In genomic region chr3:89268059-89268458, GRCh38 we compare ENCODE assay signal across 16 cellular contexts.
DNase-seq lines count a peak whose midpoint lies in the region; ATAC-seq, FAIRE-seq and TF ChIP-seq lines count a peak whose summit lies in the region.
"Had no signal": no experiment of that assay in that cellular context is flagged by ENCODE, and none has a peak within 500 bp of the region (broad histone marks: within the 10 kb centered on the region; RNA-seq: fewer than 3 reads in every experiment).

No MANE protein-coding gene starts in this region.

- H3K4me1 ChIP-seq in HUES64 (ENCODE audit: insufficient read depth, low read length) (peaks cover 41% of the 10 kb centered on the region), SJCRH30 (peaks cover 23% of the 10 kb centered on the region), H1 (replicated peaks in 1 of 4; ENCODE audit: control insufficient read depth in 3 of 4, insufficient read depth in 4 of 4, low read length in 3 of 4) (peaks cover 0 to 12% (median 5%) of the 10 kb centered on the region in 4 experiments; a peak in 6 of 7 replicates), neuronal stem cell (ENCODE audit: control insufficient read depth in 2 of 2, insufficient read depth in 1 of 2, low read depth in 1 of 2, low read length in 2 of 2) (peaks cover 0 to 8% of the 10 kb centered on the region in 2 donors), upper lobe of left lung (no peaks in the 10 kb centered on the region)
- H3K4me1 ChIP-seq: BE2C had no signal

- H4K91ac ChIP-seq in H1 (replicated peaks; ENCODE audit: insufficient read length, low read length) (no peak overlapping the region), neuronal stem cell (ENCODE audit: low read depth, low read length, poor library complexity) (no peak overlapping the region)

- H3K9me3 ChIP-seq in HUES64 (ENCODE audit: insufficient read depth, low read depth, low read length) (no peaks in the 10 kb centered on the region), SJCRH30 (replicated peaks) (no peaks in the 10 kb centered on the region), H1 (ENCODE audit: insufficient read depth in 2 of 2, low read depth in 1 of 2, low read length in 1 of 2) (no peaks in the 10 kb centered on the region), neuronal stem cell (replicated peaks in 1 of 2; ENCODE audit: control insufficient read depth in 2 of 2, insufficient read depth in 1 of 2, low read depth in 1 of 2, low read length in 2 of 2) (no peaks in the 10 kb centered on the region), upper lobe of left lung (no peaks in the 10 kb centered on the region)
- H3K9me3 ChIP-seq: BE2C had no signal

- H3K14ac ChIP-seq in H1 (ENCODE audit: insufficient read length) (no peak overlapping the region), neuronal stem cell (ENCODE audit: low read length) (no peak overlapping the region)

- no peaks in the 10 kb centered on the region for H3K79me1 ChIP-seq in H1 (ENCODE audit: low read depth, low read length)
- no peaks in the 10 kb centered on the region for H3K79me1 ChIP-seq in neuronal stem cell (ENCODE audit: low read depth, low read length)

- no peak for TF ChIP-seq EP300 in H1 (IDR thresholded peaks at IDR 0.05; ENCODE audit: borderline replicate concordance in 1 of 2, low read depth in 2 of 2, low read length in 2 of 2)
- TF ChIP-seq EP300 in upper lobe of left lung (IDR thresholded peaks at IDR 0.05), result no peak

- TF ChIP-seq RAD21 in H1 (IDR thresholded peaks at IDR 0.05 in 1 of 2, conservative IDR thresholded peaks at IDR 0.05 in 1 of 2; ENCODE audit: low read depth in 2 of 2, low read length in 2 of 2), result no peak

- no peak overlapping the region for H3K56ac ChIP-seq in H1 (replicated peaks; ENCODE audit: insufficient read length, low read depth, low read length)

- H2BK20ac ChIP-seq in H1 (ENCODE audit: low read length), result no peak overlapping the region

- H3K23ac ChIP-seq in H1 (ENCODE audit: insufficient read length) (no peak overlapping the region), neuronal stem cell (ENCODE audit: low read depth, low read length, poor library complexity) (no peak overlapping the region)

- DNase-seq in SJCRH30 (peak; percentile 19 to 65), H1 (ENCODE audit: low read depth in 1 of 2, low spot score in 2 of 2) (no peak), neuronal stem cell (ENCODE audit: low spot score) (no peak), NCI-H1092 treated with DMSO at 0.1 percent for 48 hours (lab: John Stamatoyannopoulos, UW) (no peak), MV-4-11 (lab: John Stamatoyannopoulos, UW) (no peak), NCI-H1417 (lab: John Stamatoyannopoulos, UW) (no peak), upper lobe of left lung (no peak)
- DNase-seq: BE2C; CD4-positive, alpha-beta memory T cell; DMS53; GF-D8; H7; IMR-90 had no signal

- FAIRE-seq in H1 (lab: Jason Lieb, UNC), result no peak
- FAIRE-seq: A204.1 had no signal

- H3K18ac ChIP-seq in H1 (ENCODE audit: extremely low read depth, low read length), result no peak overlapping the region
- H3K18ac ChIP-seq in neuronal stem cell (ENCODE audit: low read length), result no peak overlapping the region

- POLR2A ChIA-PET in H1 (lab: Charles Lee; ENCODE audit: partially characterized antibody), result no interaction called here

- no peak for ATAC-seq in upper lobe of left lung (ENCODE audit: low FRiP score in 2 of 2)

- H2BK120ac ChIP-seq in H1 (replicated peaks; ENCODE audit: low read depth, low read length), result no peak overlapping the region
- no peak overlapping the region for H2BK120ac ChIP-seq in neuronal stem cell (ENCODE audit: low read depth, low read length)

- no peak overlapping the region for H4K5ac ChIP-seq in H1 (ENCODE audit: insufficient read length, low read depth, low read length)

- H3K36me3 ChIP-seq in HUES64 (ENCODE audit: insufficient read depth, low read length) (no peaks in the 10 kb centered on the region), SJCRH30 (no peaks in the 10 kb centered on the region), H1 (ENCODE audit: control insufficient read depth in 2 of 4, insufficient read depth in 4 of 4, low read length in 3 of 4) (no peaks in the 10 kb centered on the region; a peak in 1 of 8 replicates), neuronal stem cell (replicated peaks in 1 of 2; ENCODE audit: control insufficient read depth in 2 of 2, insufficient read depth in 2 of 2, low read length in 2 of 2) (no peaks in the 10 kb centered on the region), upper lobe of left lung (no peaks in the 10 kb centered on the region)
- H3K36me3 ChIP-seq: BE2C had no signal

- no peak overlapping the region for H4K8ac ChIP-seq in H1 (ENCODE audit: extremely low read depth, insufficient read depth, low read length)
- no peak overlapping the region for H4K8ac ChIP-seq in neuronal stem cell (ENCODE audit: low read depth, low read length)

- H2AFZ ChIP-seq in H1 (ENCODE audit: low read length) (0 out of 2 replicates have a peak overlapping the region, but pooled peaks have one; percentile 77), neuronal stem cell (ENCODE audit: low read length) (peak overlapping the region; percentile 54)

- H2BK15ac ChIP-seq in H1 (ENCODE audit: low read length) (no peak overlapping the region), neuronal stem cell (ENCODE audit: low read length) (no peak overlapping the region)

- H3K4me3 ChIP-seq in HUES64 (ENCODE audit: low read length) (no peak overlapping the region), SJCRH30 (no peak overlapping the region), H1 (ENCODE audit: extremely low read depth in 1 of 4, insufficient read depth in 2 of 4, low read depth in 3 of 4, low read length in 4 of 4) (no peak overlapping the region), neuronal stem cell (ENCODE audit: low read length in 2 of 2) (no peak overlapping the region), upper lobe of left lung (no peak overlapping the region)

- no peak for TF ChIP-seq CTCF in H1 (IDR thresholded peaks at IDR 0.05; ENCODE audit: control extremely low read depth in 1 of 3, insufficient read depth in 1 of 3, low read depth in 1 of 3, low read length in 3 of 3)
- no peak for TF ChIP-seq CTCF in upper lobe of left lung (IDR thresholded peaks at IDR 0.05)

- TF ChIP-seq POLR2A in H1 (IDR thresholded peaks at IDR 0.05; ENCODE audit: control extremely low read depth in 1 of 2, low read depth in 2 of 2, low read length in 2 of 2) (no peak), upper lobe of left lung (IDR thresholded peaks at IDR 0.05) (no peak)

- H3K4ac ChIP-seq in H1 (replicated peaks; ENCODE audit: insufficient read length, low read depth, low read length) (no peak overlapping the region), neuronal stem cell (ENCODE audit: low read length) (no peak overlapping the region)

- no peak overlapping the region for H2AK5ac ChIP-seq in H1 (ENCODE audit: low read depth, low read length)
- H2AK5ac ChIP-seq in neuronal stem cell (ENCODE audit: low read depth, low read length), result no peak overlapping the region

- H4K20me1 ChIP-seq in H1 (replicated peaks in 1 of 2; ENCODE audit: control insufficient read depth in 1 of 2, insufficient read depth in 2 of 2, low read length in 2 of 2), result no peaks in the 10 kb centered on the region

- H2BK12ac ChIP-seq in H1 (ENCODE audit: low read depth, low read length) (no peak overlapping the region), neuronal stem cell (ENCODE audit: low read length) (no peak overlapping the region)

- 0 out of 2 replicates have a peak overlapping the region, but pooled peaks have one; percentile 37 for H3K27ac ChIP-seq in HUES64 (ENCODE audit: low read depth, low read length)
- no peak overlapping the region for H3K27ac ChIP-seq in SJCRH30
- no peak overlapping the region for H3K27ac ChIP-seq in H1 (ENCODE audit: low read depth, low read length)
- no peak overlapping the region for H3K27ac ChIP-seq in neuronal stem cell (replicated peaks; ENCODE audit: low read length)
- H3K27ac ChIP-seq in upper lobe of left lung, result no peak overlapping the region
- H3K27ac ChIP-seq: C4-2B had no signal

- H3K9ac ChIP-seq in HUES64 (ENCODE audit: low read depth, low read length) (no peak overlapping the region), H1 (replicated peaks in 1 of 4; ENCODE audit: extremely low read depth in 1 of 4, low read depth in 3 of 4, low read length in 3 of 4) (no peak overlapping the region), neuronal stem cell (ENCODE audit: low read depth, low read length, poor library complexity) (no peak overlapping the region)

- H3K79me2 ChIP-seq in H1 (ENCODE audit: control insufficient read depth in 1 of 2, insufficient read depth in 2 of 2, low read length in 2 of 2), result no peaks in the 10 kb centered on the region

- 93% methylated on average over 1 of the region's 1 CpG for WGBS in HUES64
- 78% methylated on average over 1 of the region's 1 CpG; no CpG with 5 or more reads in 1 of the 2 experiments for WGBS in H1 (ENCODE audit: extremely low coverage in 1 of 2, insufficient coverage in 1 of 2, insufficient read length in 1 of 2, insufficient replicate concordance in 2 of 2, low coverage in 1 of 2, low lambda C conversion rate in 2 of 2, missing lambda C conversion rate in 1 of 2), 2 experiments
- WGBS in neuronal stem cell (ENCODE audit: extremely low coverage in 2 of 2, insufficient read length in 2 of 2, insufficient replicate concordance in 1 of 2), 2 donors, result no CpG with 5 or more reads among the region's 1 CpG
- 72 to 90% methylated on average over 1 of the region's 1 CpG for WGBS in upper lobe of left lung, 2 donors

- H3K27me3 ChIP-seq in HUES64 (ENCODE audit: insufficient read depth, low read length) (no peaks in the 10 kb centered on the region), SJCRH30 (no peaks in the 10 kb centered on the region), H1 (replicated peaks in 1 of 4; ENCODE audit: control insufficient read depth in 3 of 4, extremely low read depth in 1 of 4, insufficient read depth in 3 of 4, low read length in 3 of 4) (no peaks in the 10 kb centered on the region), neuronal stem cell (ENCODE audit: control insufficient read depth in 3 of 3, insufficient read depth in 3 of 3, low read depth in 1 of 3, low read length in 3 of 3) (no peaks in the 10 kb centered on the region), upper lobe of left lung (no peaks in the 10 kb centered on the region)
- H3K27me3 ChIP-seq: BE2C had no signal

- H3K4me2 ChIP-seq in H1 (ENCODE audit: insufficient read depth in 1 of 2, low read depth in 2 of 2, low read length in 2 of 2) (peak overlapping the region in 1 of 2 experiments; percentile 19; a peak in 1 of 4 replicates), neuronal stem cell (ENCODE audit: insufficient read depth, low read length, poor library complexity, severe bottlenecking) (no peak overlapping the region)

- H3K23me2 ChIP-seq in H1 (ENCODE audit: low read depth, low read length), result no peaks in the 10 kb centered on the region

- CTCF ChIA-PET in H1 (lab: Charles Lee; ENCODE audit: partially characterized antibody), result interaction anchor here (0.6 to 1.1 kb wide), 2 partner anchors 10 to 828 kb away, joined by 5 to 6 read pairs; no protein-coding TSS in a partner anchor

- H2BK5ac ChIP-seq in H1 (ENCODE audit: low read depth, low read length), result no peak overlapping the region
- H2BK5ac ChIP-seq in neuronal stem cell (ENCODE audit: low read length), result no peak overlapping the region

TF ChIP-seq in H1, 55 proteins besides CTCF, POLR2A, EP300 and RAD21 (continues in another document):
- no peak for TF ChIP-seq KDM1A (IDR thresholded peaks at IDR 0.05; ENCODE audit: borderline replicate concordance, low read length)

Comparison
In these comparisons a context has a peak if more than half of its experiments do, and no peak if none do; other contexts are left out.
1. DNase-seq: peak in SJCRH30 (2 of 2); none in H1 (0 of 2), neuronal stem cell (single experiment), NCI-H1092 treated with DMSO at 0.1 percent for 48 hours (single experiment), MV-4-11 (single experiment), NCI-H1417 (0 of 3) and upper lobe of left lung (0 of 2).